Comparison of ENCODE assay signal across 19 cellular contexts in genomic region chr20:22226849-22227248, GRCh38.
"Had no signal": no experiment of that assay in that cellular context is flagged by ENCODE, and none has a peak within 500 bp of the region (broad histone marks: within the 10 kb centered on the region; RNA-seq: fewer than 3 reads in every experiment).

No MANE protein-coding gene starts in this region.

- H3K36me3 ChIP-seq: adrenal gland, ascending aorta, esophagus squamous epithelium, heart left ventricle, left lung, pancreas, tibial artery had no signal

- H3K27me3 ChIP-seq: ascending aorta, esophagus squamous epithelium, left lung, pancreas, tibial artery had no signal

- FAIRE-seq: keratinocyte, pancreas had no signal

- H3K4me3 ChIP-seq: adrenal gland, ascending aorta, coronary artery, esophagus squamous epithelium, heart left ventricle, left lung, lung, pancreas, tibial artery had no signal

- DNase-seq: activated CD4-positive, alpha-beta T cell treated with anti-CD3 and anti-CD28 coated beads, Interleukin-2, amount 10 ng/mL, durations not matched to agents 24 days and 14 days; activated CD8-positive, alpha-beta T cell treated with anti-CD3 and anti-CD28 coated beads, Interleukin-2, amount 10 ng/mL, durations not matched to agents 7 days and 5 days; activated gamma-delta T cell treated with Interleukin-2 at 50 U/mL for 16 hours; adrenal gland; esophagus squamous epithelium; heart left ventricle; left lung; naive thymus-derived CD8-positive, alpha-beta T cell; pancreas; right cardiac atrium; stimulated activated CD4-positive, alpha-beta T cell treated with anti-CD3 and anti-CD28 coated beads, Interleukin-12 subunit alpha, Interleukin-12 subunit beta, amount 100 ng/mL, for 4 hours; stimulated activated CD4-positive, alpha-beta T cell treated with anti-CD3 and anti-CD28 coated beads, Interleukin-4, amount 100 ng/mL, for 4 hours; stimulated activated naive CD8-positive, alpha-beta T cell treated with anti-CD3 and anti-CD28 coated beads, Interleukin-15, Interleukin-2, amounts not matched to agents 100 U/mL and 50 U/mL, for 24 hours; substantia nigra; tibial artery had no signal

- H3K27ac ChIP-seq: adrenal gland, ascending aorta, coronary artery, esophagus squamous epithelium, heart left ventricle, left lung, pancreas, tibial artery had no signal

- H3K9me3 ChIP-seq: adrenal gland, ascending aorta, esophagus squamous epithelium, left lung, pancreas, tibial artery had no signal

- H3K4me1 ChIP-seq: adrenal gland, ascending aorta, heart left ventricle, left lung, pancreas, tibial artery had no signal
